Comparison of ENCODE assay signal across 9 cellular contexts in genomic region chr3:188055388-188055787, GRCh38.
"Had no signal": no experiment of that assay in that cellular context is flagged by ENCODE, and none has a peak within 500 bp of the region (broad histone marks: within the 10 kb centered on the region; RNA-seq: fewer than 3 reads in every experiment).

No MANE protein-coding gene starts in this region.

- DNase-seq: GM23248, GOT3, H7, HFFc6, IMR-90 had no signal

- H3K36me3 ChIP-seq: HAP-1 had no signal

- ATAC-seq: HCT116, K562 had no signal

- H3K4me1 ChIP-seq: HAP-1 had no signal

- H3K27ac Mint-ChIP-seq: HFFc6 had no signal

- H3K9me3 ChIP-seq: HAP-1 had no signal

- H3K9me3 Mint-ChIP-seq: HFFc6 had no signal

- H3K4me3 ChIP-seq: GM23248, HAP-1, K562 had no signal

- H2AFZ ChIP-seq: GM23248 had no signal

- H3K27ac ChIP-seq: GM23248, HL-60 had no signal

- FAIRE-seq: K562 had no signal

- H3K4me3 Mint-ChIP-seq: HFFc6 had no signal
